16 cellular contexts compared by ENCODE assay signal in genomic region chr2:109482371-109482841, GRCh38.
A peak's percentile ranks its signal among the peaks of the same experiment; 100 is the strongest.
DNase-seq lines count a peak whose midpoint lies in the region; ATAC-seq and TF ChIP-seq lines count a peak whose summit lies in the region.
"Had no signal": no experiment of that assay in that cellular context is flagged by ENCODE, and none has a peak within 500 bp of the region (broad histone marks: within the 10 kb centered on the region; RNA-seq: fewer than 3 reads in every experiment).

No MANE protein-coding gene starts in this region.

- H3K9me3 ChIP-seq in adrenal gland (replicated peaks in 1 of 3) = no peaks in the 10 kb centered on the region
- no peaks in the 10 kb centered on the region for H3K9me3 ChIP-seq in left ventricle myocardium inferior (replicated peaks)
- H3K9me3 ChIP-seq in psoas muscle = no peaks in the 10 kb centered on the region
- no peaks in the 10 kb centered on the region for H3K9me3 ChIP-seq in T-helper 17 cell (ENCODE audit: control insufficient read depth, low read length, poor library complexity, severe bottlenecking)
- H3K9me3 ChIP-seq in WERI-Rb-1 (ENCODE audit: severe bottlenecking) = no peaks in the 10 kb centered on the region
- H3K9me3 ChIP-seq: neutrophil had no signal

- TF ChIP-seq CTCF in adrenal gland (IDR thresholded peaks at IDR 0.05) (no peak), left ventricle myocardium inferior (IDR thresholded peaks at IDR 0.05; ENCODE audit: borderline replicate concordance) (no peak), psoas muscle (IDR thresholded peaks at IDR 0.05) (no peak), WERI-Rb-1 (IDR thresholded peaks at IDR 0.05; ENCODE audit: low read depth, low read length) (no peak)

- no peak overlapping the region for H3K4me3 Mint-ChIP-seq in T-helper 17 cell
- H3K4me3 Mint-ChIP-seq: T-helper 1 cell treated with Interleukin-12 subunit alpha and Interleukin-12 subunit beta and Interleukin-4 antibody, amounts not matched to agents 30 μg/mL and 1 μg/mL, for 36 hours had no signal

- no peaks in the 10 kb centered on the region for H3K36me3 ChIP-seq in adrenal gland (replicated peaks in 1 of 2)
- no peaks in the 10 kb centered on the region for H3K36me3 ChIP-seq in left ventricle myocardium inferior
- H3K36me3 ChIP-seq in psoas muscle (ENCODE audit: insufficient read depth in 1 of 2, low read depth in 1 of 2) = no peaks in the 10 kb centered on the region
- H3K36me3 ChIP-seq in WERI-Rb-1 = no peaks in the 10 kb centered on the region
- H3K36me3 ChIP-seq: neutrophil had no signal

- DNase-seq in DMS 273 treated with DMSO at 0.1 percent for 48 hours (lab: John Stamatoyannopoulos, UW) (peak; percentile 25), adrenal gland (peak; percentile 24 to 74 (median 43)), left ventricle myocardium inferior (no peak), psoas muscle (no peak), islet precursor cell (no peak), T-helper 17 cell (no peak), WERI-Rb-1 (no peak)
- DNase-seq: activated CD4-positive, alpha-beta T cell treated with anti-CD3 and anti-CD28 coated beads for 48 hours; activated naive CD4-positive, alpha-beta T cell treated with Interleukin-2 at 50 U/mL for 16 hours; GF-D8; NCI-H2107; NK-92 treated with Interleukin-12 subunit alpha and Interleukin-12 subunit beta, amount 100 ng/mL, for 24 hours had no signal

- no peak overlapping the region for H3K27ac Mint-ChIP-seq in T-helper 17 cell
- H3K27ac Mint-ChIP-seq: T-helper 1 cell treated with Interleukin-12 subunit alpha and Interleukin-12 subunit beta and Interleukin-4 antibody, amounts not matched to agents 30 μg/mL and 1 μg/mL, for 36 hours had no signal

- peaks cover 3% of the 10 kb centered on the region for H3K36me3 Mint-ChIP-seq in T-helper 17 cell (ENCODE audit: low read depth)

- ATAC-seq in psoas muscle (no peak), GM18858 (IDR thresholded peaks at IDR 0.05; ENCODE audit: unreplicated experiment) (no peak), T-helper 17 cell (no peak)

- no peaks in the 10 kb centered on the region for H3K4me1 Mint-ChIP-seq in T-helper 17 cell

- 51 to 63% (median 58%) methylated on average over 14 to 15 of the region's 15 CpGs for WGBS in adrenal gland, 4 donors
- 43 to 61% (median 45%) methylated on average over 15 of the region's 15 CpGs for WGBS in psoas muscle, 3 donors

- H3K27me3 ChIP-seq in adrenal gland = no peaks in the 10 kb centered on the region
- H3K27me3 ChIP-seq in left ventricle myocardium inferior (ENCODE audit: low read depth) = no peaks in the 10 kb centered on the region
- no peaks in the 10 kb centered on the region for H3K27me3 ChIP-seq in psoas muscle (ENCODE audit: insufficient read depth in 3 of 3, low read length in 2 of 3)
- H3K27me3 ChIP-seq in WERI-Rb-1 (ENCODE audit: insufficient read depth, low read depth, severe bottlenecking) = no peaks in the 10 kb centered on the region

- peaks cover 0 to 20% of the 10 kb centered on the region in 2 donors for H3K4me1 ChIP-seq in adrenal gland (replicated peaks in 1 of 2)
- peaks cover 55% of the 10 kb centered on the region for H3K4me1 ChIP-seq in left ventricle myocardium inferior
- peaks cover 52% of the 10 kb centered on the region for H3K4me1 ChIP-seq in psoas muscle

- intact Hi-C loops in adrenal gland (cut with DNase I) = loop anchor here in 1 of 2 donors (10.0 kb wide), 1 partner anchor 158 kb away; no protein-coding TSS in a partner anchor
- intact Hi-C loops in left ventricle myocardium inferior (cut with micrococcal nuclease) = no loop called here
- intact Hi-C loops in psoas muscle (cut with DNase I) = no loop called here

- TF ChIP-seq POLR2A in adrenal gland (IDR thresholded peaks at IDR 0.05) = no peak

- H3K27ac ChIP-seq in adrenal gland (peak overlapping the region in 1 of 5 donors; percentile 73), left ventricle myocardium inferior (replicated peaks) (peak overlapping the region; percentile 83), psoas muscle (peak overlapping the region; percentile 67), WERI-Rb-1 (no peak overlapping the region)
- H3K27ac ChIP-seq: neutrophil, skin epidermis had no signal

- peaks cover 56% of the 10 kb centered on the region for H3K27me3 Mint-ChIP-seq in T-helper 17 cell

- H3K4me3 ChIP-seq in adrenal gland (no peak overlapping the region), left ventricle myocardium inferior (peak overlapping the region; percentile 22), psoas muscle (no peak overlapping the region), WERI-Rb-1 (ENCODE audit: low read depth, low read length) (no peak overlapping the region)
- H3K4me3 ChIP-seq: skin epidermis had no signal

Comparison
In these comparisons a context has a peak if more than half of its experiments do, and no peak if none do; other contexts are left out.
1. DNase-seq: peak in DMS 273 treated with DMSO at 0.1 percent for 48 hours (single experiment) and adrenal gland (7 of 7); none in left ventricle myocardium inferior (single experiment), psoas muscle (0 of 2), islet precursor cell (single experiment), T-helper 17 cell (0 of 3) and WERI-Rb-1 (single experiment).